In the genomic region with DNA sequence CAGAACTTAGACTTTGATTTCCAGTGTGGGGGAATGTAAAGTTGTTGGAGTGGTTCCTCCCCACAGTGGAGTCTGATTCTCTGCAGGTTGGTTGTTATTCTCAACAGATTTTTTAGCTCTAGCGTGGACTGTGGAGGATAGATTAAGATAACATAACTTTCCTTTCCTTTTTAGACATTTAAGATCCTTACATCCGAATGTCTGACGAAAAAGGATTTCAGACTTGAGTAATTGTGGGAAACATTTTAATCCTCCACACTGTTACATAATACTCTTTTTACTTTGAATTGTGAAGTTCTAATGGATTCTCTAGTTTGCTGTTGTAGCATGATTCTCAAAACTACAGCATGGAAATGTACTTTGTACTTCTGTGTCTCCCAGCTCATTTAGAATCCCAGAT, we compare ENCODE assay signal across 17 cellular contexts.
"Had no signal": no experiment of that assay in that cellular context is flagged by ENCODE, and none has a peak within 500 bp of the region (broad histone marks: within the 10 kb centered on the region; RNA-seq: fewer than 3 reads in every experiment).

No MANE protein-coding gene starts in this region.

- ATAC-seq: effector memory CD8-positive, alpha-beta T cell; naive thymus-derived CD8-positive, alpha-beta T cell; stimulated activated naive CD8-positive, alpha-beta T cell treated with anti-CD3 and anti-CD28 coated beads, Interleukin-15, Interleukin-2, amounts not matched to agents 100 U/mL and 50 U/mL, for 24 hours had no signal

- H3K27me3 ChIP-seq: vagina had no signal

- H3K4me3 ChIP-seq: vagina had no signal

- H3K27ac ChIP-seq: vagina, VCaP had no signal

- H3K9me3 ChIP-seq: vagina had no signal

- DNase-seq: activated CD4-positive, CD25-positive, alpha-beta regulatory T cell treated with anti-CD3 and anti-CD28 coated beads, Interleukin-2, amount 50 U/mL, for 72 hours; activated CD8-positive, alpha-beta memory T cell treated with anti-CD3 and anti-CD28 coated beads for 24 hours; activated CD8-positive, alpha-beta memory T cell treated with anti-CD3 and anti-CD28 coated beads, Interleukin-2, amount 50 U/mL, for 48 hours; activated effector memory CD4-positive, alpha-beta T cell treated with Interleukin-2 at 50 U/mL for 16 hours; activated naive CD4-positive, alpha-beta T cell treated with anti-CD3 and anti-CD28 coated beads, Interleukin-2, amount 50 U/mL, for 16 hours; activated T-cell treated with anti-CD3 and anti-CD28 coated beads, Interleukin-2, amount 50 U/mL, for 48 hours; dermis blood vessel endothelial cell; effector memory CD8-positive, alpha-beta T cell; foreskin melanocyte; head of caudate nucleus; naive thymus-derived CD8-positive, alpha-beta T cell; nucleus accumbens; posterior cingulate gyrus; retina; stimulated activated naive CD8-positive, alpha-beta T cell treated with anti-CD3 and anti-CD28 coated beads, Interleukin-15, Interleukin-2, amounts not matched to agents 100 U/mL and 50 U/mL, for 24 hours had no signal

- H3K36me3 ChIP-seq: vagina had no signal
